ENCODE assay signal across 21 cellular contexts in genomic region chr15:54659668-54660067, GRCh38.
"Had no signal": no experiment of that assay in that cellular context is flagged by ENCODE, and none has a peak within 500 bp of the region (broad histone marks: within the 10 kb centered on the region; RNA-seq: fewer than 3 reads in every experiment).

No MANE protein-coding gene starts in this region.

- H3K27me3 ChIP-seq: esophagus muscularis mucosa, foreskin keratinocyte, gastroesophageal sphincter, heart left ventricle, hepatocyte, left lung had no signal

- H3K4me2 ChIP-seq: hepatocyte had no signal

- H3K4me1 ChIP-seq: esophagus muscularis mucosa, foreskin keratinocyte, gastroesophageal sphincter, heart left ventricle, left lung, lower lobe of right lung had no signal

- H3K4me3 ChIP-seq: coronary artery, dorsolateral prefrontal cortex, esophagus muscularis mucosa, gastroesophageal sphincter, heart left ventricle, hepatocyte, left lung, lower lobe of right lung had no signal

- H2AFZ ChIP-seq: hepatocyte had no signal

- DNase-seq: dermis blood vessel endothelial cell; dorsolateral prefrontal cortex; effector CD4-positive, alpha-beta T cell; effector memory CD4-positive, alpha-beta T cell; foreskin keratinocyte; heart left ventricle; hypothalamus; immature natural killer cell; islet precursor cell; kidney; kidney glomerular epithelial cell; left lung; left ventricle myocardium superior; lower lobe of right lung; mesenchymal stem cell had no signal

- FAIRE-seq: endothelial cell of umbilical vein, frontal cortex, kidney had no signal

- H3K27ac ChIP-seq: coronary artery, dorsolateral prefrontal cortex, esophagus muscularis mucosa, foreskin keratinocyte, gastroesophageal sphincter, heart left ventricle, hepatocyte, left lung, lower lobe of right lung had no signal

- ATAC-seq: gastroesophageal sphincter, heart left ventricle, left lung, left ventricle myocardium superior, lower lobe of right lung had no signal

- H3K79me2 ChIP-seq: hepatocyte had no signal

- H3K9me3 ChIP-seq: esophagus muscularis mucosa, gastroesophageal sphincter, heart left ventricle, left lung, lower lobe of right lung had no signal

- H3K36me3 ChIP-seq: esophagus muscularis mucosa, gastroesophageal sphincter, heart left ventricle, left lung, lower lobe of right lung had no signal
